10 cellular contexts compared by ENCODE assay signal in genomic region chr22:29700949-29701927, GRCh38. TPM values are rescaled to one million over a fixed set of nuclear protein-coding genes. Genes with fewer than 3 reads are reported as not detected.
DNase-seq lines count a peak whose midpoint lies in the region; ATAC-seq, FAIRE-seq and TF ChIP-seq lines count a peak whose summit lies in the region.
"Had no signal": no experiment of that assay in that cellular context is flagged by ENCODE, and none has a peak within 500 bp of the region (broad histone marks: within the 10 kb centered on the region; RNA-seq: fewer than 3 reads in every experiment).

No MANE protein-coding gene starts in this region.

- no peak overlapping the region for H3K4me3 ChIP-seq in CD4-positive, alpha-beta memory T cell (ENCODE audit: low read length in 2 of 2)
- H3K4me3 ChIP-seq in endocrine pancreas (ENCODE audit: control insufficient read depth, insufficient read depth, low read length): peak overlapping the region; percentile 5
- H3K4me3 ChIP-seq in transverse colon: no peak overlapping the region

- peak in 3 of 5 donors; percentile 14 to 41 (median 17) for DNase-seq in CD4-positive, alpha-beta memory T cell
- no peak for DNase-seq in H54 (ENCODE audit: insufficient read length, low spot score)
- DNase-seq in OCI-M1 (lab: John Stamatoyannopoulos, UW): peak; percentile 89
- peak; percentile 24 for DNase-seq in transverse colon
- no peak for DNase-seq in occipital lobe (lab: John Stamatoyannopoulos, UW)

- H3K4me3 Mint-ChIP-seq in CD4-positive, alpha-beta memory T cell: peak overlapping the region in 3 of 8 donors; percentile 20 to 41 (median 20)

- H3K27ac Mint-ChIP-seq in CD4-positive, alpha-beta memory T cell: peak overlapping the region in 4 of 7 donors; percentile 43 to 70 (median 60)

- FAIRE-seq in H54 (lab: Jason Lieb, UNC): peak; percentile 55

- no peaks in the 10 kb centered on the region for H3K27me3 Mint-ChIP-seq in CD4-positive, alpha-beta memory T cell

- WGBS in transverse colon (ENCODE audit: low coverage in 1 of 2), 2 donors: 38 to 40% methylated on average over 1 to 21 of the region's 21 CpGs

- CTCF ChIA-PET in CD4-positive, alpha-beta memory T cell (lab: Charles Lee; ENCODE audit: partially characterized antibody): interaction anchor here (1.4 kb wide), 1 partner anchor 12 kb away, joined by 4 read pairs; no protein-coding TSS in a partner anchor

- no peak for ATAC-seq in HG02840 (IDR thresholded peaks at IDR 0.05; ENCODE audit: low FRiP score, unreplicated experiment)
- no peak for ATAC-seq in GM18870 (IDR thresholded peaks at IDR 0.05; ENCODE audit: unreplicated experiment)

- TF ChIP-seq CTCF in transverse colon (IDR thresholded peaks at IDR 0.05): peak in 2 of 5 experiments; percentile 7 to 29

- POLR2A ChIA-PET in CD4-positive, alpha-beta memory T cell (lab: Charles Lee; ENCODE audit: partially characterized antibody): no interaction called here

- intact Hi-C loops in CD4-positive, alpha-beta memory T cell (cut with micrococcal nuclease): no loop called here
- intact Hi-C loops in transverse colon (cut with DNase I; ENCODE audit: low total_unique reads): no loop called here

- TF ChIP-seq EP300 in transverse colon (IDR thresholded peaks at IDR 0.05; ENCODE audit: low read depth): no peak

- H3K27me3 ChIP-seq in CD4-positive, alpha-beta memory T cell (ENCODE audit: insufficient read depth, low read length): no peaks in the 10 kb centered on the region
- H3K27me3 ChIP-seq in endocrine pancreas (ENCODE audit: control insufficient read depth, insufficient read depth, low read length) (no peaks in the 10 kb centered on the region), transverse colon (peaks cover 14% of the 10 kb centered on the region)

- H3K36me3 Mint-ChIP-seq in CD4-positive, alpha-beta memory T cell: peaks cover 8 to 13% of the 10 kb centered on the region in 2 donors

- peaks cover 18% of the 10 kb centered on the region for H3K4me1 ChIP-seq in CD4-positive, alpha-beta memory T cell (ENCODE audit: insufficient read depth, low read length)
- H3K4me1 ChIP-seq in endocrine pancreas (ENCODE audit: control insufficient read depth, insufficient read depth, low read length): no peaks in the 10 kb centered on the region
- peaks cover 0 to 42% (median 39%) of the 10 kb centered on the region in 4 donors for H3K4me1 ChIP-seq in transverse colon

- H3K27ac ChIP-seq in CD4-positive, alpha-beta memory T cell (ENCODE audit: low read depth, low read length): no peak overlapping the region
- H3K27ac ChIP-seq in transverse colon: peak overlapping the region; percentile 13 to 66 (median 51)

- TF ChIP-seq POLR2A in H54 (IDR thresholded peaks at IDR 0.05; ENCODE audit: low read depth, low read length) (no peak), transverse colon (IDR thresholded peaks at IDR 0.05) (no peak)

- H3K36me3 ChIP-seq in CD4-positive, alpha-beta memory T cell (ENCODE audit: insufficient read depth, low read length): no peaks in the 10 kb centered on the region
- H3K36me3 ChIP-seq in endocrine pancreas (ENCODE audit: control insufficient read depth, insufficient read depth, low read length) (no peaks in the 10 kb centered on the region), transverse colon (no peaks in the 10 kb centered on the region)

- no peaks in the 10 kb centered on the region for H3K9me3 ChIP-seq in CD4-positive, alpha-beta memory T cell (ENCODE audit: control insufficient read depth in 1 of 2, low read length in 2 of 2)
- H3K9me3 ChIP-seq in endocrine pancreas (ENCODE audit: control insufficient read depth, low read length) (no peaks in the 10 kb centered on the region), transverse colon (no peaks in the 10 kb centered on the region)

- in situ Hi-C loops in transverse colon (cut with MboI; ENCODE audit: low pct_ligation_motif_present in 1 of 4, low pct_unique_long_range_greater_than_20kb in 1 of 4, low sequenced_read_pairs in 3 of 4): no loop called here

- H3K4me1 Mint-ChIP-seq in CD4-positive, alpha-beta memory T cell: peaks cover 6 to 20% (median 16%) of the 10 kb centered on the region in 4 donors

- no peaks in the 10 kb centered on the region for H3K9me3 Mint-ChIP-seq in CD4-positive, alpha-beta memory T cell
- H3K9me3 Mint-ChIP-seq: IgD-negative memory B cell had no signal

- no peak overlapping the region for H3K9ac ChIP-seq in endocrine pancreas (ENCODE audit: control insufficient read depth, insufficient read depth, low read length)

RNA-seq across cellular contexts. Expression of gene CABP7, which starts 18.6 kb away (rescaled TPM):
- not detected for total RNA-seq in CD4-positive, alpha-beta memory T cell
- under 1 TPM; 0.08 to 0.13 TPM for polyA plus RNA-seq in CD4-positive, alpha-beta memory T cell
- total RNA-seq in transverse colon: not detected
- total RNA-seq in occipital lobe: 1.1 TPM
- total RNA-seq: fibroblast of lung had no signal
- polyA plus RNA-seq: fibroblast of lung had no signal

Comparison
In these comparisons a context has a peak if more than half of its experiments do, and no peak if none do; other contexts are left out.
1. DNase-seq: peak in CD4-positive, alpha-beta memory T cell (3 of 5), OCI-M1 (single experiment) and transverse colon (single experiment); none in H54 (single experiment) and occipital lobe (single experiment).